In genomic region chr16:84614914-84615813, GRCh38 we compare ENCODE assay signal across 9 cellular contexts. TPM values are rescaled to one million over a fixed set of nuclear protein-coding genes. Genes with fewer than 3 reads are reported as not detected.
DNase-seq lines count a peak whose midpoint lies in the region; ATAC-seq and TF ChIP-seq lines count a peak whose summit lies in the region.
"Had no signal": no experiment of that assay in that cellular context is flagged by ENCODE, and none has a peak within 500 bp of the region (broad histone marks: within the 10 kb centered on the region; RNA-seq: fewer than 3 reads in every experiment).

No MANE protein-coding gene starts in this region.

- H3K36me3 ChIP-seq in OCI-LY7 (ENCODE audit: insufficient read depth, low read length): peaks cover 59% of the 10 kb centered on the region
- H3K36me3 ChIP-seq in effector memory CD4-positive, alpha-beta T cell (ENCODE audit: control insufficient read depth, insufficient read depth, low read length): peaks cover 8% of the 10 kb centered on the region

- POLR2A ChIA-PET in OCI-LY7 (lab: Charles Lee): interaction anchor here (0.9 to 7.2 kb wide), 3 partner anchors 16 to 29 kb away, joined by 4 to 50 read pairs (median 12); no protein-coding TSS in a partner anchor

- BruUV-seq in OCI-LY7 (replicated peaks; lab: Mats Ljungman, UMichigan): no TSS peak

- H3K4me2 ChIP-seq in OCI-LY7 (ENCODE audit: low read length): peak overlapping the region; percentile 75

- H3K4me3 ChIP-seq in OCI-LY7 (ENCODE audit: low read depth, low read length, poor library complexity, severe bottlenecking): peak overlapping the region; percentile 99
- H3K4me3 ChIP-seq in effector memory CD4-positive, alpha-beta T cell (ENCODE audit: insufficient read depth, low read depth, low read length, poor library complexity, severe bottlenecking): peak overlapping the region; percentile 91
- H3K4me3 ChIP-seq in skin epidermis: peak overlapping the region in 6 of 7 experiments; percentile 67 to 83 (median 73)

- no peaks in the 10 kb centered on the region for H3K27me3 ChIP-seq in effector memory CD4-positive, alpha-beta T cell (replicated peaks; ENCODE audit: control insufficient read depth, insufficient read depth, low read length, poor library complexity, severe bottlenecking)

- CTCF ChIA-PET in OCI-LY7 (lab: Charles Lee; ENCODE audit: unreplicated experiment): no interaction called here

- intact Hi-C loops in OCI-LY7 (cut with micrococcal nuclease; ENCODE audit: unreplicated experiment): no loop called here

- H3K27ac ChIP-seq in OCI-LY7 (ENCODE audit: low read depth, low read length, poor library complexity, severe bottlenecking) (peak overlapping the region; percentile 32), skin epidermis (peak overlapping the region in 9 of 21 experiments; percentile 5 to 83 (median 50))
- H3K27ac ChIP-seq in effector memory CD4-positive, alpha-beta T cell (ENCODE audit: insufficient read depth, low read length, poor library complexity, severe bottlenecking): peak overlapping the region; percentile 55

- H3K9me2 ChIP-seq in OCI-LY7 (ENCODE audit: insufficient read depth, low read length): no peaks in the 10 kb centered on the region

- DNase-seq in NCI-H1092 treated with DMSO at 0.1 percent for 48 hours (lab: John Stamatoyannopoulos, UW) (peak; percentile 23), NCI-H1092 (lab: John Stamatoyannopoulos, UW) (no peak), OCI-LY7 (ENCODE audit: low spot score) (no peak), pons (ENCODE audit: low spot score) (no peak), retina (no peak)
- no peak for DNase-seq in effector memory CD4-positive, alpha-beta T cell
- DNase-seq: ACHN had no signal

- H2AFZ ChIP-seq in OCI-LY7 (ENCODE audit: low read length): no peak overlapping the region

- H3K4me1 ChIP-seq in OCI-LY7 (ENCODE audit: insufficient read depth, low read length, poor library complexity, severe bottlenecking): peaks cover 51% of the 10 kb centered on the region
- H3K4me1 ChIP-seq in effector memory CD4-positive, alpha-beta T cell (ENCODE audit: control insufficient read depth, insufficient read depth, low read length, poor library complexity, severe bottlenecking): peaks cover 48% of the 10 kb centered on the region

- H4K20me1 ChIP-seq in OCI-LY7 (ENCODE audit: insufficient read depth, low read length): peaks cover 20% of the 10 kb centered on the region

- ATAC-seq in GM21737 (IDR thresholded peaks at IDR 0.05; ENCODE audit: unreplicated experiment): no peak

- H3K9me3 ChIP-seq in OCI-LY7 (ENCODE audit: low read length): peaks cover 5% of the 10 kb centered on the region; the same call in 1 of the 2 replicates
- no peaks in the 10 kb centered on the region for H3K9me3 ChIP-seq in effector memory CD4-positive, alpha-beta T cell (ENCODE audit: control insufficient read depth, low read length)

- no peak for TF ChIP-seq CTCF in OCI-LY7 (conservative IDR thresholded peaks at IDR 0.05; ENCODE audit: low read length)

- H3K79me2 ChIP-seq in OCI-LY7 (ENCODE audit: insufficient read depth, low read depth, low read length): peaks cover 66% of the 10 kb centered on the region

RNA-seq across cellular contexts. Expression of gene COTL1, which starts 2.7 kb away (rescaled TPM):
- total RNA-seq in OCI-LY7 (2014; rRNA removed; shearing (Covaris generic)): 119 and 125 TPM in 2 replicates
- 214 and 232 TPM in 2 replicates for total RNA-seq in OCI-LY7 (2022)

RNA-seq across cellular contexts. Expression of gene KLHL36, which starts 33.1 kb away (rescaled TPM):
- total RNA-seq in OCI-LY7 (2014; rRNA removed; shearing (Covaris generic)): 50.1 and 58.9 TPM in 2 replicates
- 66.1 and 69.0 TPM in 2 replicates for total RNA-seq in OCI-LY7 (2022)
